Comparison of ENCODE assay signal across 8 cellular contexts in genomic region chr22:36301384-36301828, GRCh38. TPM values are rescaled to one million over a fixed set of nuclear protein-coding genes. Genes with fewer than 3 reads are reported as not detected.
DNase-seq lines count a peak whose midpoint lies in the region; ATAC-seq and TF ChIP-seq lines count a peak whose summit lies in the region.

No MANE protein-coding gene starts in this region.

- peak; percentile 88 for DNase-seq in D341Med (ENCODE audit: low spot score)
- peak in 59 of 76 experiments; percentile 3 to 66 (median 40) for DNase-seq in HUDEP-2 (lab: John Stamatoyannopoulos, UW; ENCODE audit: unreplicated experiment in 76 of 76)
- DNase-seq in Panc1 (ENCODE audit: low read depth, low spot score) = no peak
- DNase-seq in activated T-cell treated with anti-CD3 and anti-CD28 coated beads, Interleukin-2, amount 50 U/mL, for 48 hours = peak; percentile 88 to 90
- DNase-seq in esophagus squamous epithelium (lab: John Stamatoyannopoulos, UW) = no peak
- DNase-seq in natural killer cell = peak; percentile 79
- DNase-seq in stimulated activated naive CD4-positive, alpha-beta T cell treated with Interleukin-2 at 50 U/mL for 16 hours (lab: John Stamatoyannopoulos, UW) = peak; percentile 78
- no peak for DNase-seq in NCI-H774 (lab: John Stamatoyannopoulos, UW)

- no peaks in the 10 kb centered on the region for H3K9me3 Mint-ChIP-seq in natural killer cell

- peaks cover 32% of the 10 kb centered on the region for H3K36me3 ChIP-seq in Panc1 (ENCODE audit: control insufficient read depth, insufficient read depth, low read length)
- H3K36me3 ChIP-seq in esophagus squamous epithelium = peaks cover 94 to 100% (median 100%) of the 10 kb centered on the region in 3 donors

- H3K4me3 ChIP-seq in Panc1 (ENCODE audit: low read depth in 2 of 2, low read length in 2 of 2) (no peak overlapping the region), esophagus squamous epithelium (no peak overlapping the region)

- H3K36me3 Mint-ChIP-seq in natural killer cell = peaks cover 7% of the 10 kb centered on the region

- H3K27ac Mint-ChIP-seq in natural killer cell = peak overlapping the region in 1 of 2 donors; percentile 64

- H3K4me1 Mint-ChIP-seq in natural killer cell = peaks cover 4 to 14% of the 10 kb centered on the region in 2 donors

- H3K27me3 Mint-ChIP-seq in natural killer cell (ENCODE audit: low read depth in 2 of 2) = no peaks in the 10 kb centered on the region

- CTCF ChIA-PET in Panc1 (lab: Charles Lee) = interaction anchor here (0.6 kb wide), 1 partner anchor 1516 kb away, joined by 6 read pairs; no protein-coding TSS in a partner anchor

- TF ChIP-seq POLR2A in esophagus squamous epithelium (IDR thresholded peaks at IDR 0.05) = no peak

- in situ Hi-C loops in Panc1 (cut with HindIII; ENCODE audit: low pct_unique_long_range_greater_than_20kb, low sequenced_read_pairs) = no loop called here

- H3K27me3 ChIP-seq in Panc1 (ENCODE audit: control insufficient read depth, insufficient read depth, low read length) (no peaks in the 10 kb centered on the region), esophagus squamous epithelium (no peaks in the 10 kb centered on the region)

- ATAC-seq in Panc1 = peak; percentile 68
- ATAC-seq in natural killer cell = peak; percentile 88 to 97 (median 92)

- POLR2A ChIA-PET in Panc1 (lab: Charles Lee) = no interaction called here

- BruUV-seq in Panc1 (replicated peaks; lab: Mats Ljungman, UMichigan) = no TSS peak

- 26% methylated on average over 11 to 13 of the region's 13 CpGs for WGBS in esophagus squamous epithelium, 2 donors

- intact Hi-C loops in Panc1 (cut with micrococcal nuclease; ENCODE audit: unreplicated experiment) (loop anchor here (5.0 kb wide), 1 partner anchor 171 kb away; no protein-coding TSS in a partner anchor), esophagus squamous epithelium (cut with DNase I) (no loop called here), natural killer cell (cut with micrococcal nuclease) (loop anchor here (1.0 kb wide), 2 partner anchors 169 to 185 kb away; no protein-coding TSS in a partner anchor)

- H3K9me3 ChIP-seq in Panc1 (ENCODE audit: control insufficient read depth, insufficient read depth, low read depth, low read length) (no peaks in the 10 kb centered on the region), esophagus squamous epithelium (no peaks in the 10 kb centered on the region)

- H3K4me3 Mint-ChIP-seq in natural killer cell = no peak overlapping the region

- H3K4me1 ChIP-seq in Panc1 (ENCODE audit: control insufficient read depth, insufficient read depth, low read length) (peaks cover 21% of the 10 kb centered on the region), esophagus squamous epithelium (peaks cover 0 to 6% (median 0%) of the 10 kb centered on the region in 3 donors)

- TF ChIP-seq CTCF in Panc1 (IDR thresholded peaks at IDR 0.05) = peak; percentile 89
- peak; percentile 94 to 98 (median 96) for TF ChIP-seq CTCF in esophagus squamous epithelium (IDR thresholded peaks at IDR 0.05)
- TF ChIP-seq CTCF in natural killer cell (IDR thresholded peaks at IDR 0.05) = peak; percentile 95

- H3K27ac ChIP-seq in Panc1 (ENCODE audit: low read length) (peak overlapping the region; percentile 71), esophagus squamous epithelium (peak overlapping the region; percentile 13 to 72 (median 56))

RNA-seq across cellular contexts. Expression of gene APOL1, which starts 48.5 kb away (rescaled TPM):
- total RNA-seq in Panc1 (2021; ENCODE audit: unreplicated experiment) (16.0 TPM), esophagus squamous epithelium (10 to 100 TPM in 3 of 4 donors, 1 to 10 TPM in 1; 8.4 to 49.3 (median 20.6) TPM), natural killer cell (10 to 100 TPM; 39.5 to 51.2 (median 49.6) TPM)
- polyA plus RNA-seq in Panc1 (2012; ENCODE audit: insufficient read length) = 11.9 TPM

Comparison
In these comparisons a context has a peak if more than half of its experiments do, and no peak if none do; other contexts are left out.
1. DNase-seq: peak in D341Med (single experiment), HUDEP-2 (59 of 76), activated T-cell treated with anti-CD3 and anti-CD28 coated beads, Interleukin-2, amount 50 U/mL, for 48 hours (2 of 2), natural killer cell (single experiment) and stimulated activated naive CD4-positive, alpha-beta T cell treated with Interleukin-2 at 50 U/mL for 16 hours (single experiment); none in Panc1 (single experiment), esophagus squamous epithelium (single experiment) and NCI-H774 (single experiment).
2. Peak in every context shown above with its lines, with median percentiles within 50 percentile points of each other: CTCF ChIP-seq.